ENCODE assay signal across 30 cellular contexts in the genomic region with DNA sequence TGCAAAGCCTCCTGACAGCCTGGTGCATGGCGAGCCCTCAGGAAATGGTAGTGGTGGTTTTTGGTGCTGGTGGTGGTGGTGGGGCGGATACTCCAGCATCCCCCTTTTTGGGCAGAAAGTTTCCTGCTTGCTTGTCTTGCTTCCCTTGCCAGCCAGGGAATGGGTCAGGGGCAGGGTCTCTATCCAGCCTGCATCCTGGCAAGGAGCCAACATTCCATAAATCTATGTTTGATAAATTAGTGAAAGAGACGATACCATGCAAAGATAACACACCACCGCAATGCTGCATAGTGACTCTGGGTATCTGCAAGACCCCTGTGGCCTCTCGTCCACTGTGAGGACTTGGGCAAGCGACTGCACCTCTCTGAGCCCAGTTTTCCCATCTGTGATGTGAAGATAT.
"Had no signal": no experiment of that assay in that cellular context is flagged by ENCODE, and none has a peak within 500 bp of the region (broad histone marks: within the 10 kb centered on the region; RNA-seq: fewer than 3 reads in every experiment).

No MANE protein-coding gene starts in this region.

- H3K4me1 Mint-ChIP-seq: naive B cell; stimulated activated naive CD8-positive, alpha-beta T cell treated with anti-CD3 and anti-CD28 coated beads, Interleukin-15, amount 100 ng/mL, for 72 hours had no signal

- H3K36me3 Mint-ChIP-seq: mesothelial cell of epicardium; naive B cell; natural killer cell treated with Interleukin-12 subunit alpha and Interleukin-12 subunit beta and Interleukin-15 and Interleukin-18, amount 100 ng/mL, for 72 hours had no signal

- H3K4me1 ChIP-seq: esophagus squamous epithelium, parathyroid adenoma, thyroid gland, vagina had no signal

- H2AFZ ChIP-seq: parathyroid adenoma had no signal

- H3K36me3 ChIP-seq: esophagus squamous epithelium, neutrophil, thyroid gland, vagina had no signal

- H3K27ac ChIP-seq: dorsolateral prefrontal cortex, esophagus squamous epithelium, neutrophil, parathyroid adenoma, psoas muscle, thyroid gland, vagina had no signal

- H3K27ac Mint-ChIP-seq: immature natural killer cell; mesothelial cell of epicardium; natural killer cell treated with Interleukin-12 subunit alpha and Interleukin-12 subunit beta and Interleukin-15 and Interleukin-18, amount 100 ng/mL, for 72 hours; stimulated activated naive CD8-positive, alpha-beta T cell treated with anti-CD3 and anti-CD28 coated beads, Interleukin-15, amount 100 ng/mL, for 72 hours had no signal

- H3K79me2 ChIP-seq: parathyroid adenoma had no signal

- H3K9me3 Mint-ChIP-seq: mesothelial cell of epicardium; naive B cell; natural killer cell treated with Interleukin-12 subunit alpha and Interleukin-12 subunit beta and Interleukin-15 and Interleukin-18, amount 100 ng/mL, for 72 hours; neural crest cell; stimulated activated naive CD8-positive, alpha-beta T cell treated with anti-CD3 and anti-CD28 coated beads, Interleukin-15, amount 100 ng/mL, for 72 hours had no signal

- DNase-seq: effector CD8-positive, alpha-beta T cell; erythroblast; esophagus squamous epithelium; foreskin melanocyte; hypothalamus; immature natural killer cell; mesenchymal stem cell; mucosa of descending colon; naive B cell; psoas muscle; right cardiac atrium; stimulated activated CD4-positive, alpha-beta T cell treated with anti-CD3 and anti-CD28 coated beads, Interleukin-12 subunit alpha, Interleukin-12 subunit beta, amount 100 ng/mL, for 4 hours; stimulated activated CD4-positive, alpha-beta T cell treated with anti-CD3 and anti-CD28 coated beads, Interleukin-1b, Interleukin-23, amount 100 ng/mL, for 48 hours; stimulated activated CD4-positive, alpha-beta T cell treated with anti-CD3 and anti-CD28 coated beads, Interleukin-4, amount 100 ng/mL, for 1 hour; stimulated activated CD8-positive, alpha-beta memory T cell treated with anti-CD3 and anti-CD28 coated beads, Interleukin-4, amount 100 ng/mL, for 48 hours; stimulated activated naive CD4-positive, alpha-beta T cell; stimulated activated naive CD8-positive, alpha-beta T cell treated with anti-CD3 and anti-CD28 coated beads, Interleukin-15, amount 100 ng/mL, for 72 hours; trophoblast cell had no signal

- H3K27me3 ChIP-seq: thyroid gland, vagina had no signal

- H3K4me3 Mint-ChIP-seq: immature natural killer cell; mesothelial cell of epicardium; naive B cell; natural killer cell treated with Interleukin-12 subunit alpha and Interleukin-12 subunit beta and Interleukin-15 and Interleukin-18, amount 100 ng/mL, for 72 hours; neural crest cell; stimulated activated naive CD8-positive, alpha-beta T cell treated with anti-CD3 and anti-CD28 coated beads, Interleukin-15, amount 100 ng/mL, for 72 hours had no signal

- H3K4me3 ChIP-seq: dorsolateral prefrontal cortex, esophagus squamous epithelium, mucosa of descending colon, psoas muscle, smooth muscle cell, thyroid gland, vagina had no signal

- H3K9me3 ChIP-seq: esophagus squamous epithelium, mucosa of descending colon, neutrophil, psoas muscle, thyroid gland, vagina had no signal

- H3K4me2 ChIP-seq: smooth muscle cell had no signal

- ATAC-seq: mucosa of descending colon; natural killer cell treated with Interleukin-12 subunit alpha and Interleukin-12 subunit beta and Interleukin-15 and Interleukin-18, amount 100 ng/mL, for 72 hours; psoas muscle; right cardiac atrium; stimulated activated naive CD8-positive, alpha-beta T cell treated with anti-CD3 and anti-CD28 coated beads, Interleukin-15, amount 100 ng/mL, for 72 hours had no signal

- FAIRE-seq: colon, endometrium, keratinocyte had no signal

- H3K9ac ChIP-seq: parathyroid adenoma had no signal
